ENCODE assay signal across 7 cellular contexts in genomic region chr20:25902321-25902720, GRCh38.
DNase-seq lines count a peak whose midpoint lies in the region; FAIRE-seq and TF ChIP-seq lines count a peak whose summit lies in the region.
"Not testable (repeated sequence)": the region's sequence is repeated elsewhere in the genome, so short reads cannot be mapped to it uniquely, and the experiment has no call there.

No MANE protein-coding gene starts in this region.

- not testable (repeated sequence) for H3K79me2 ChIP-seq in astrocyte (ENCODE audit: insufficient read depth, low read length)

- peaks cover 25% of the 10 kb centered on the region for H3K4me1 Mint-ChIP-seq in astrocyte (ENCODE audit: low read depth, unreplicated experiment)

- not testable (repeated sequence) for H3K36me3 ChIP-seq in astrocyte (ENCODE audit: insufficient read depth, low read length)

- H3K4me3 Mint-ChIP-seq in astrocyte (ENCODE audit: unreplicated experiment): not testable (repeated sequence)

- not testable (repeated sequence) for H2AFZ ChIP-seq in astrocyte (ENCODE audit: low read depth, low read length)

- H3K9me3 Mint-ChIP-seq in astrocyte (ENCODE audit: unreplicated experiment): not testable (repeated sequence)

- H3K27ac ChIP-seq in astrocyte (ENCODE audit: low read depth, low read length): not testable (repeated sequence)

- H3K9ac ChIP-seq in astrocyte (ENCODE audit: low read length): not testable (repeated sequence)

- H3K9me3 ChIP-seq in astrocyte (ENCODE audit: insufficient read depth, low read depth, low read length): not testable (repeated sequence)

- H3K4me2 ChIP-seq in astrocyte (ENCODE audit: low read length): not testable (repeated sequence)

- H4K20me1 ChIP-seq in astrocyte (ENCODE audit: insufficient read depth, low read length): not testable (repeated sequence)

- H3K36me3 Mint-ChIP-seq in astrocyte (ENCODE audit: low read depth, unreplicated experiment): not testable (repeated sequence)

- not testable (repeated sequence) for H3K4me1 ChIP-seq in astrocyte (ENCODE audit: insufficient read depth, low read length)

- not testable (repeated sequence) for TF ChIP-seq CTCF in astrocyte (IDR thresholded peaks at IDR 0.05; ENCODE audit: insufficient read depth, low read depth, low read length); foreskin fibroblast (IDR thresholded peaks at IDR 0.05; ENCODE audit: low read depth, low read length)

- H3K27me3 ChIP-seq in astrocyte (ENCODE audit: insufficient read depth, low read length): not testable (repeated sequence)

- not testable (repeated sequence) for H3K4me3 ChIP-seq in astrocyte (ENCODE audit: insufficient read depth, low read depth, low read length); foreskin fibroblast (ENCODE audit: low read depth in 1 of 2, low read length in 2 of 2)

- DNase-seq in EH (ENCODE audit: low read depth): peak; percentile 45
- DNase-seq in HS-27A (ENCODE audit: low read depth): peak; percentile 38
- peak; percentile 41 for DNase-seq in RCC 7860 (ENCODE audit: low spot score)
- DNase-seq in astrocyte (ENCODE audit: low read depth): peak; percentile 4
- peak; percentile 7 to 36 for DNase-seq in foreskin fibroblast
- peak; percentile 1 for DNase-seq in non-pigmented ciliary epithelial cell (ENCODE audit: low read depth)

- FAIRE-seq in RCC 7860 (lab: Jason Lieb, UNC): peak; percentile 81
- not testable (repeated sequence) for FAIRE-seq in astrocyte (lab: Jason Lieb, UNC)
- peak; percentile 69 for FAIRE-seq in colon (lab: Jason Lieb, UNC)

- H3K27me3 Mint-ChIP-seq in astrocyte (ENCODE audit: low read depth, unreplicated experiment): not testable (repeated sequence)

- H3K27ac Mint-ChIP-seq in astrocyte (ENCODE audit: unreplicated experiment): peak overlapping the region; percentile 93
